In the genomic region with DNA sequence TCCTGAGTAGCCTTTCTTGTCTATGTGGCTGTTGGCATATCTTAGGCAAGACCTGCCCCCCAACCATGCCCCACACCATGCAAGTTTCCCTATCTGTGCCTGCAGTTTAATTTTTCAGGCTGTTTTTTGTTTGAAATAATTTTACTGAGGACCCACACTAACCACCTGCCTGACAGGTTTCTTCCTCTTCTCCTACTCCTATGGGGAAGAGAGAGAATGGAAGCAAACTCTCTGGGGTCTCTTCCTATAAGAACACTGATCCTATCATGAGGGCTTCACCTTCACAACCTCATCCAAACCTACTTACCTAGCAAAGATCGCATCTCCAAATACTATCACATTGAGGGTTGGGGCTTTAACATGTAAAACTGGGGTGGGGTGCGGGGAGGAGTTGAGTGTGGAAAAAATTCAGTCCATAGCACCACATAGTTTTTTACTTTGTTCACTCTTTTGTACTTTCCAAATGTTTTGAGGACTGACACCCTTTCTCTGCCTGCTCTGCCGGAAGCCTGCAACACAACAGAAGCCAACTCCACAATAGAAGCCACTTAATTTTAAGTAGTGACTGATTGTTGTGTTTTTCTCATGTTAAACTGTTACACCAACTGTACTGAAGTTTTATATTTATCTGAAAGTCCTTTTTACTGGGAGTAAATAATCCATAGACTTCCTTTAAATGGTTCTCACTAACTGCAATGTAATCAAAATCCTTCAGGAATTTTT, we compare ENCODE assay signal across 23 cellular contexts.
"Had no signal": no experiment of that assay in that cellular context is flagged by ENCODE, and none has a peak within 500 bp of the region (broad histone marks: within the 10 kb centered on the region; RNA-seq: fewer than 3 reads in every experiment).

No MANE protein-coding gene starts in this region.

- H3K9ac ChIP-seq: neural progenitor cell had no signal

- H3K9me3 ChIP-seq: pancreas, prostate gland, right lobe of liver, sigmoid colon, thoracic aorta, thyroid gland, upper lobe of left lung, vagina had no signal

- H3K27ac ChIP-seq: neural progenitor cell, pancreas, prostate gland, right lobe of liver, sigmoid colon, stomach, thoracic aorta, thyroid gland, tibial nerve, upper lobe of left lung, vagina had no signal

- FAIRE-seq: pancreas, small intestine, urothelium cell line had no signal

- H3K4me1 ChIP-seq: neural progenitor cell, pancreas, prostate gland, right lobe of liver, stomach, thyroid gland, tibial nerve, upper lobe of left lung, vagina had no signal

- DNase-seq: natural killer cell; pancreas; right cardiac atrium; right lobe of liver; sigmoid colon; small intestine; stimulated activated CD4-positive, alpha-beta T cell treated with anti-CD3 and anti-CD28 coated beads, Interleukin-15, amount 100 ng/mL, for 24 hours; stimulated activated CD4-positive, alpha-beta T cell treated with anti-CD3 and anti-CD28 coated beads, Interleukin-2, amount 100 ng/mL, for 24 hours; stimulated activated CD4-positive, alpha-beta T cell treated with anti-CD3 and anti-CD28 coated beads, Interleukin-2, amount 100 ng/mL, for 48 hours; stimulated activated CD4-positive, alpha-beta T cell treated with anti-CD3 and anti-CD28 coated beads, Interleukin-4, amount 100 ng/mL, for 24 hours; stimulated activated naive B cell treated with anti-CD40 and anti-IgM and Interleukin-4, amounts not matched to agents 10 μg/mL and 1 μg/mL and 100 μg/mL, for 72 hours; stimulated activated naive CD4-positive, alpha-beta T cell treated with Interleukin-2 at 50 U/mL for 16 hours; stomach; thyroid gland; trophoblast cell; upper lobe of left lung had no signal

- ATAC-seq: natural killer cell; pancreas; right cardiac atrium; right lobe of liver; stimulated activated effector memory CD8-positive, alpha-beta T cell treated with anti-CD3 and anti-CD28 coated beads, Interleukin-12 subunit alpha, Interleukin-12 subunit beta, amount 100 ng/mL, for 72 hours; stimulated activated naive B cell treated with anti-CD40 and anti-IgM and Interleukin-4, amounts not matched to agents 10 μg/mL and 1 μg/mL and 100 μg/mL, for 72 hours had no signal

- H3K4me2 ChIP-seq: neural progenitor cell had no signal

- H2AFZ ChIP-seq: neural progenitor cell had no signal

- H3K36me3 ChIP-seq: neural progenitor cell, pancreas, prostate gland, right lobe of liver, sigmoid colon, stomach, thoracic aorta, thyroid gland, tibial nerve, upper lobe of left lung, vagina had no signal

- H3K27me3 ChIP-seq: neural progenitor cell, pancreas, right lobe of liver, sigmoid colon, stomach, thyroid gland, tibial nerve, upper lobe of left lung, vagina had no signal

- H3K4me3 ChIP-seq: neural progenitor cell, pancreas, prostate gland, right lobe of liver, sigmoid colon, stomach, thoracic aorta, thyroid gland, tibial nerve, upper lobe of left lung, vagina had no signal
